Comparison of ENCODE assay signal across 28 cellular contexts in genomic region chr20:31430568-31431095, GRCh38. TPM values are rescaled to one million over a fixed set of nuclear protein-coding genes. Genes with fewer than 3 reads are reported as not detected.
"Had no signal": no experiment of that assay in that cellular context is flagged by ENCODE, and none has a peak within 500 bp of the region (broad histone marks: within the 10 kb centered on the region; RNA-seq: fewer than 3 reads in every experiment).

No MANE protein-coding gene starts in this region.

- H3K27me3 ChIP-seq: testis, tibial nerve had no signal

- ATAC-seq: heart left ventricle; sciatic nerve; stimulated activated naive B cell treated with anti-CD40 and anti-IgM and Interleukin-4, amounts not matched to agents 10 μg/mL and 1 μg/mL and 100 μg/mL, for 72 hours; stimulated activated naive CD8-positive, alpha-beta T cell treated with anti-CD3 and anti-CD28 coated beads, Interleukin-15, amount 100 ng/mL, for 72 hours had no signal

- H3K27ac ChIP-seq: coronary artery, heart left ventricle, parathyroid adenoma, prostate gland, testis, tibial nerve had no signal

- H3K9me3 ChIP-seq: prostate gland, testis had no signal

- FAIRE-seq: islet of Langerhans had no signal

- H3K4me1 ChIP-seq: heart left ventricle, parathyroid adenoma, prostate gland, testis, tibial nerve had no signal

- DNase-seq: effector CD4-positive, alpha-beta T cell; foreskin melanocyte; heart left ventricle; hippocampal formation; kidney glomerular epithelial cell; mesendoderm; naive B cell; nephron progenitor cell; stimulated activated CD4-positive, alpha-beta T cell treated with anti-CD3 and anti-CD28 coated beads, Interleukin-2, amount 100 ng/mL, for 24 hours; stimulated activated CD4-positive, alpha-beta T cell treated with anti-CD3 and anti-CD28 coated beads, Interleukin-4, amount 100 ng/mL, for 4 hours; stimulated activated naive B cell treated with anti-CD40 and anti-IgM and Interleukin-4, amounts not matched to agents 10 μg/mL and 1 μg/mL and 100 μg/mL, for 72 hours; stimulated activated naive CD8-positive, alpha-beta T cell treated with anti-CD3 and anti-CD28 coated beads, Interleukin-15, amount 100 ng/mL, for 72 hours; testis had no signal

- H3K4me3 ChIP-seq: coronary artery, heart left ventricle, prostate gland, testis, tibial nerve had no signal

- H3K36me3 ChIP-seq: heart left ventricle, prostate gland, tibial nerve had no signal

RNA-seq across cellular contexts. Expression of gene DEFB123, which starts 9.8 kb away (rescaled TPM):
- total RNA-seq: dermis microvascular lymphatic vessel endothelial cell, heart left ventricle, liver, lung microvascular endothelial cell, omental fat pad, renal cortical epithelial cell, sciatic nerve, skeletal muscle tissue, subcutaneous adipose tissue, tibial nerve, ureter had no signal
- polyA plus RNA-seq: esophagus, heart left ventricle, liver had no signal

RNA-seq across cellular contexts. Expression of gene DEFB121, which starts 24.6 kb away (rescaled TPM):
- total RNA-seq: dermis microvascular lymphatic vessel endothelial cell, heart left ventricle, liver, lung microvascular endothelial cell, omental fat pad, prostate gland, renal cortical epithelial cell, sciatic nerve, skeletal muscle tissue, subcutaneous adipose tissue, tibial nerve, ureter had no signal
- polyA plus RNA-seq: esophagus, heart left ventricle, liver had no signal

RNA-seq across cellular contexts. Expression of gene DEFB119, which starts 40.2 kb away (rescaled TPM):
- total RNA-seq: dermis microvascular lymphatic vessel endothelial cell, heart left ventricle, liver, lung microvascular endothelial cell, omental fat pad, renal cortical epithelial cell, sciatic nerve, skeletal muscle tissue, subcutaneous adipose tissue, tibial nerve, ureter had no signal
- polyA plus RNA-seq: esophagus, heart left ventricle, liver had no signal

RNA-seq across cellular contexts. Expression of gene DEFB124, which starts 44.3 kb away (rescaled TPM):
- total RNA-seq: dermis microvascular lymphatic vessel endothelial cell, heart left ventricle, liver, lung microvascular endothelial cell, prostate gland, renal cortical epithelial cell, skeletal muscle tissue, subcutaneous adipose tissue, testis, tibial nerve had no signal
- polyA plus RNA-seq: liver had no signal

RNA-seq across cellular contexts. Expression of gene REM1, which starts 44.5 kb away (rescaled TPM):
- total RNA-seq: dermis microvascular lymphatic vessel endothelial cell, lung microvascular endothelial cell, renal cortical epithelial cell had no signal
